Comparison of ENCODE assay signal across 1 cellular context in genomic region chr6:148348335-148348734, GRCh38.
TF ChIP-seq lines count a peak whose summit lies in the region.

No MANE protein-coding gene starts in this region.

TF ChIP-seq in IMR-90, 13 proteins besides CTCF, POLR2A, EP300 and RAD21:
- no peak for TF ChIP-seq MAZ (IDR thresholded peaks at IDR 0.05; ENCODE audit: borderline replicate concordance, low read depth, low read length)
- no peak for TF ChIP-seq BHLHE40 (IDR thresholded peaks at IDR 0.05; ENCODE audit: low read depth, low read length)
- TF ChIP-seq CHD1 (IDR thresholded peaks at IDR 0.05; ENCODE audit: low read depth, low read length): no peak
- TF ChIP-seq MXI1 (IDR thresholded peaks at IDR 0.05; ENCODE audit: borderline replicate concordance, low read depth, low read length): no peak
- no peak for TF ChIP-seq FOS (IDR thresholded peaks at IDR 0.05; ENCODE audit: low read depth, low read length)
- TF ChIP-seq ELK1 (IDR thresholded peaks at IDR 0.05; ENCODE audit: borderline replicate concordance, low read depth, low read length): no peak
- TF ChIP-seq MAFK (IDR thresholded peaks at IDR 0.05; ENCODE audit: low read depth, low read length): no peak
- no peak for TF ChIP-seq USF2 (IDR thresholded peaks at IDR 0.05; ENCODE audit: low read depth, low read length)
- no peak for TF ChIP-seq NFE2L2 (IDR thresholded peaks at IDR 0.05; ENCODE audit: low read depth, low read length)
TF ChIP-seq in IMR-90: peak in this region for 0.
